In genomic region chr12:1488908-1489381, GRCh38 we compare ENCODE assay signal across 12 cellular contexts.
DNase-seq lines count a peak whose midpoint lies in the region; ATAC-seq and FAIRE-seq lines count a peak whose summit lies in the region.
"Had no signal": no experiment of that assay in that cellular context is flagged by ENCODE, and none has a peak within 500 bp of the region (broad histone marks: within the 10 kb centered on the region; RNA-seq: fewer than 3 reads in every experiment).

No MANE protein-coding gene starts in this region.

- no peaks in the 10 kb centered on the region for H3K9me3 Mint-ChIP-seq in activated naive CD4-positive, alpha-beta T cell treated with anti-CD3 and anti-CD28 coated beads, Interleukin-2, amount 50 U/mL, for 72 hours

- peak; percentile 93 for FAIRE-seq in HTR-8/SVneo (lab: Jason Lieb, UNC)

- intact Hi-C loops in posterior vena cava (cut with DNase I), result no loop called here

- peak; percentile 38 to 86 for ATAC-seq in activated naive CD4-positive, alpha-beta T cell treated with anti-CD3 and anti-CD28 coated beads, Interleukin-2, amount 50 U/mL, for 72 hours
- ATAC-seq in GM18520 (IDR thresholded peaks at IDR 0.05; ENCODE audit: unreplicated experiment), result no peak

- DNase-seq in AG20443 (ENCODE audit: low spot score), result peak; percentile 67
- no peak for DNase-seq in HTR-8/SVneo (ENCODE audit: insufficient read length, low spot score)
- DNase-seq in activated naive CD4-positive, alpha-beta T cell treated with anti-CD3 and anti-CD28 coated beads, Interleukin-2, amount 50 U/mL, for 72 hours (ENCODE audit: low spot score in 2 of 2), result no peak
- DNase-seq in lung microvascular endothelial cell (ENCODE audit: low read depth in 2 of 2), result peak; percentile 14 to 26
- no peak for DNase-seq in posterior vena cava (ENCODE audit: low spot score)
- no peak for DNase-seq in Ammon's horn (ENCODE audit: low spot score)
- DNase-seq in NCI-H524 treated with DMSO at 0.1 percent for 48 hours (lab: John Stamatoyannopoulos, UW), result no peak
- DNase-seq: activated CD4-positive, CD25-positive, alpha-beta regulatory T cell treated with anti-CD3 and anti-CD28 coated beads, Interleukin-2, amount 50 U/mL, for 72 hours; cortex of kidney; NCI-H2227 treated with DMSO at 0.1 percent for 48 hours; transverse colon had no signal

- H3K27ac Mint-ChIP-seq in activated naive CD4-positive, alpha-beta T cell treated with anti-CD3 and anti-CD28 coated beads, Interleukin-2, amount 50 U/mL, for 72 hours, result peak overlapping the region; percentile 4 to 31

- peaks cover 8 to 17% of the 10 kb centered on the region in 2 donors for H3K36me3 Mint-ChIP-seq in activated naive CD4-positive, alpha-beta T cell treated with anti-CD3 and anti-CD28 coated beads, Interleukin-2, amount 50 U/mL, for 72 hours

Comparison
In these comparisons a context has a peak if more than half of its experiments do, and no peak if none do; other contexts are left out.
1. DNase-seq: peak in AG20443 (single experiment) and lung microvascular endothelial cell (2 of 2); none in HTR-8/SVneo (single experiment), activated naive CD4-positive, alpha-beta T cell treated with anti-CD3 and anti-CD28 coated beads, Interleukin-2, amount 50 U/mL, for 72 hours (0 of 2), posterior vena cava (single experiment), Ammon's horn (single experiment) and NCI-H524 treated with DMSO at 0.1 percent for 48 hours (single experiment).